ENCODE assay signal across 22 cellular contexts in genomic region chr1:53186533-53186932, GRCh38. TPM values are rescaled to one million over a fixed set of nuclear protein-coding genes. Genes with fewer than 3 reads are reported as not detected.
"Had no signal": no experiment of that assay in that cellular context is flagged by ENCODE, and none has a peak within 500 bp of the region (broad histone marks: within the 10 kb centered on the region; RNA-seq: fewer than 3 reads in every experiment).

No MANE protein-coding gene starts in this region.

- H3K27ac Mint-ChIP-seq: dendritic cell treated with granulocyte-macrophage colony-stimulating factor and Interleukin-4, amounts not matched to agents 40 ng/mL and 50 ng/mL, for 4 days; effector memory CD8-positive, alpha-beta T cell; naive B cell; nephron; progenitor cell of endocrine pancreas; stimulated activated memory B cell treated with anti-CD40 and anti-IgM and Interleukin-4, amounts not matched to agents 10 μg/mL and 1 μg/mL and 100 μg/mL, for 72 hours; stimulated activated naive CD8-positive, alpha-beta T cell treated with anti-CD3 and anti-CD28 coated beads, Interleukin-15, Interleukin-2, amounts not matched to agents 100 ng/mL and 50 ng/mL, for 24 hours had no signal

- H3K4me3 ChIP-seq: esophagus squamous epithelium, pancreas, tibial artery, upper lobe of right lung, vagina had no signal

- H3K36me3 Mint-ChIP-seq: naive B cell; stimulated activated memory B cell treated with anti-CD40 and anti-IgM and Interleukin-4, amounts not matched to agents 10 μg/mL and 1 μg/mL and 100 μg/mL, for 72 hours had no signal

- H3K36me3 ChIP-seq: esophagus squamous epithelium, pancreas, tibial artery, upper lobe of right lung, vagina had no signal

- H3K27me3 ChIP-seq: pancreas, tibial artery, upper lobe of right lung, vagina had no signal

- H3K4me3 Mint-ChIP-seq: dendritic cell treated with granulocyte-macrophage colony-stimulating factor and Interleukin-4, amounts not matched to agents 40 ng/mL and 50 ng/mL, for 4 days; effector memory CD8-positive, alpha-beta T cell; naive B cell; nephron; stimulated activated memory B cell treated with anti-CD40 and anti-IgM and Interleukin-4, amounts not matched to agents 10 μg/mL and 1 μg/mL and 100 μg/mL, for 72 hours; stimulated activated naive CD8-positive, alpha-beta T cell treated with anti-CD3 and anti-CD28 coated beads, Interleukin-15, Interleukin-2, amounts not matched to agents 100 ng/mL and 50 ng/mL, for 24 hours had no signal

- DNase-seq: effector memory CD8-positive, alpha-beta T cell; esophagus squamous epithelium; foreskin fibroblast; mammary epithelial cell; naive B cell; occipital lobe; pancreas; right cardiac atrium; stimulated activated CD4-positive, alpha-beta T cell treated with anti-CD3 and anti-CD28 coated beads, Interleukin-4, amount 100 ng/mL, for 1 hour; stimulated activated CD8-positive, alpha-beta memory T cell treated with anti-CD3 and anti-CD28 coated beads, Interleukin-4, amount 100 ng/mL, for 48 hours; tibial artery; upper lobe of right lung had no signal

- H3K4me1 Mint-ChIP-seq: naive B cell; nephron; stimulated activated memory B cell treated with anti-CD40 and anti-IgM and Interleukin-4, amounts not matched to agents 10 μg/mL and 1 μg/mL and 100 μg/mL, for 72 hours had no signal

- H3K9me3 ChIP-seq: esophagus squamous epithelium, pancreas, tibial artery, upper lobe of right lung, vagina had no signal

- H3K9me3 Mint-ChIP-seq: dendritic cell treated with granulocyte-macrophage colony-stimulating factor and Interleukin-4, amounts not matched to agents 40 ng/mL and 50 ng/mL, for 4 days; effector memory CD8-positive, alpha-beta T cell; naive B cell; nephron; stimulated activated memory B cell treated with anti-CD40 and anti-IgM and Interleukin-4, amounts not matched to agents 10 μg/mL and 1 μg/mL and 100 μg/mL, for 72 hours; stimulated activated naive CD8-positive, alpha-beta T cell treated with anti-CD3 and anti-CD28 coated beads, Interleukin-15, Interleukin-2, amounts not matched to agents 100 ng/mL and 50 ng/mL, for 24 hours had no signal

- H3K27ac ChIP-seq: esophagus squamous epithelium, pancreas, tibial artery, upper lobe of right lung, vagina had no signal

- ATAC-seq: effector memory CD8-positive, alpha-beta T cell; pancreas; right cardiac atrium; stimulated activated memory B cell treated with anti-CD40 and anti-IgM and Interleukin-4, amounts not matched to agents 10 μg/mL and 1 μg/mL and 100 μg/mL, for 72 hours; upper lobe of right lung had no signal

- H3K27me3 Mint-ChIP-seq: dendritic cell treated with granulocyte-macrophage colony-stimulating factor and Interleukin-4, amounts not matched to agents 40 ng/mL and 50 ng/mL, for 4 days had no signal

RNA-seq across cellular contexts. Expression of gene SLC1A7, which starts 44.1 kb away (rescaled TPM):
- total RNA-seq: epithelial cell of proximal tubule, kidney epithelial cell, lower leg skin, mammary epithelial cell, occipital lobe, pancreas, progenitor cell of endocrine pancreas, temporal lobe, vagina had no signal
- polyA plus RNA-seq: mammary epithelial cell had no signal
